Comparison of ENCODE assay signal across 17 cellular contexts in genomic region chr7:219581-220150, GRCh38. TPM values are rescaled to one million over a fixed set of nuclear protein-coding genes. Genes with fewer than 3 reads are reported as not detected.
DNase-seq lines count a peak whose midpoint lies in the region; ATAC-seq and TF ChIP-seq lines count a peak whose summit lies in the region.
"Had no signal": no experiment of that assay in that cellular context is flagged by ENCODE, and none has a peak within 500 bp of the region (broad histone marks: within the 10 kb centered on the region; RNA-seq: fewer than 3 reads in every experiment).

No MANE protein-coding gene starts in this region.

- H3K9me3 Mint-ChIP-seq in H9 = no peaks in the 10 kb centered on the region
- H3K9me3 Mint-ChIP-seq: activated naive CD4-positive, alpha-beta T cell treated with anti-CD3 and anti-CD28 coated beads for 36 hours; T-helper 2 cell treated with Interferon-gamma antibody and Interleukin-4, amounts not matched to agents 5 μg/mL and 100 μg/mL, for 36 hours had no signal

- H3K4me3 ChIP-seq in sigmoid colon = no peak overlapping the region
- H3K4me3 ChIP-seq in lower leg skin (ENCODE audit: low read depth, poor library complexity, severe bottlenecking) = no peak overlapping the region
- H3K4me3 ChIP-seq: GM23248, K562 had no signal

- no peaks in the 10 kb centered on the region; the same call in 1 of the 2 replicates for H3K79me2 ChIP-seq in H9 (ENCODE audit: insufficient read depth, low read length)

- H3T11ph ChIP-seq in H9 (ENCODE audit: low read length) = no peak overlapping the region

- peaks cover 0 to 25% (median 3%) of the 10 kb centered on the region in 4 donors for H3K36me3 ChIP-seq in sigmoid colon

- H2BK20ac ChIP-seq in H9 (ENCODE audit: low read depth, low read length, poor library complexity, severe bottlenecking) = no peak overlapping the region

- no peaks in the 10 kb centered on the region for H3K79me1 ChIP-seq in H9 (ENCODE audit: insufficient read depth, low read depth, low read length, poor library complexity, severe bottlenecking)

- no peak overlapping the region for H3K4ac ChIP-seq in H9 (ENCODE audit: low read depth, low read length)

- H3K27me3 Mint-ChIP-seq in H9 (ENCODE audit: low read depth) = peaks cover 2% of the 10 kb centered on the region; the same call in 1 of the 2 replicates

- TF ChIP-seq POLR2A in sigmoid colon (IDR thresholded peaks at IDR 0.05) (no peak), lower leg skin (IDR thresholded peaks at IDR 0.05) (no peak)

- H3K23me2 ChIP-seq in H9 (ENCODE audit: insufficient read length, low read depth, low read length, poor library complexity, severe bottlenecking) = no peaks in the 10 kb centered on the region

- no peak overlapping the region for H2BK120ac ChIP-seq in H9 (ENCODE audit: low read depth, low read length, poor library complexity, severe bottlenecking)

- H2BK5ac ChIP-seq in H9 (ENCODE audit: insufficient read length, low read length) = no peak overlapping the region

- no peak overlapping the region for H3K9ac ChIP-seq in H9 (ENCODE audit: extremely low read depth, insufficient read length, low read length)
- H3K9ac ChIP-seq: GM23248 had no signal

- H3K14ac ChIP-seq in H9 (ENCODE audit: insufficient read depth, low read length) = peak overlapping the region; percentile 51; the same call in 1 of the 2 replicates

- no peak overlapping the region for H4K8ac ChIP-seq in H9 (replicated peaks; ENCODE audit: insufficient read length, low read depth, low read length)

- ATAC-seq in HG02981 (IDR thresholded peaks at IDR 0.05; ENCODE audit: unreplicated experiment) = no peak

- DNase-seq in H9 = no peak
- DNase-seq in caudate nucleus (lab: John Stamatoyannopoulos, UW) = peak in 44 of 61 donors; percentile 10 to 79 (median 44)
- peak; percentile 86 for DNase-seq in sigmoid colon
- no peak for DNase-seq in lower leg skin (ENCODE audit: low spot score in 2 of 2)
- no peak for DNase-seq in NCI-H524 (lab: John Stamatoyannopoulos, UW)
- no peak for DNase-seq in GOT3 (lab: John Stamatoyannopoulos, UW)
- DNase-seq: activated CD4-positive, alpha-beta T cell treated with anti-CD3 and anti-CD28 coated beads for 1 hour; activated CD8-positive, alpha-beta memory T cell treated with anti-CD3 and anti-CD28 coated beads, Interleukin-2, amount 50 U/mL, for 4 hours; activated naive CD4-positive, alpha-beta T cell treated with anti-CD3 and anti-CD28 coated beads for 36 hours; NCI-H1048; NK-92 treated with Interleukin-12 subunit alpha and Interleukin-12 subunit beta, amount 100 ng/mL, for 24 hours; SHP77 treated with DMSO at 0.1 percent for 48 hours had no signal

- WGBS in H9 (ENCODE audit: extremely low coverage, insufficient read length, low lambda C conversion rate) = no CpG with 5 or more reads among the region's 9 CpGs
- 87 to 89% methylated on average over 9 of the region's 9 CpGs for WGBS in sigmoid colon, 2 donors
- WGBS in lower leg skin, 2 donors = 94% methylated on average over 9 of the region's 9 CpGs

- H4K5ac ChIP-seq in H9 (ENCODE audit: insufficient read length, low read depth, low read length) = no peak overlapping the region

- H4K91ac ChIP-seq in H9 (ENCODE audit: insufficient read length, low read depth, low read length) = no peak overlapping the region

- no peak overlapping the region for H2AK5ac ChIP-seq in H9 (ENCODE audit: insufficient read length, low read length)

- H3K56ac ChIP-seq in H9 (ENCODE audit: insufficient read length, low read depth, low read length) = no peak overlapping the region

- H3K36me3 Mint-ChIP-seq in H9 (ENCODE audit: insufficient read depth in 1 of 3, low read depth in 3 of 3) = peaks cover 5 to 21% (median 12%) of the 10 kb centered on the region in 3 experiments

- H3K4me2 ChIP-seq in H9 (ENCODE audit: insufficient read depth, insufficient read length, low read length) = no peak overlapping the region

- H3K9me3 ChIP-seq in H9 (ENCODE audit: control insufficient read depth, low read depth, low read length) = no peaks in the 10 kb centered on the region
- no peaks in the 10 kb centered on the region for H3K9me3 ChIP-seq in sigmoid colon

- no peak overlapping the region for H3K27ac ChIP-seq in H9 (ENCODE audit: insufficient read length, low read depth, low read length)
- H3K27ac ChIP-seq in caudate nucleus (ENCODE audit: low read depth, low read length) = peak overlapping the region; percentile 62
- peak overlapping the region; percentile 73 for H3K27ac ChIP-seq in layer of hippocampus (ENCODE audit: low read depth, low read length)
- peak overlapping the region; percentile 39 to 75 (median 62) for H3K27ac ChIP-seq in sigmoid colon
- H3K27ac ChIP-seq: GM23248 had no signal

- no peaks in the 10 kb centered on the region; the same call in 1 of the 2 replicates for H3K4me1 ChIP-seq in H9 (ENCODE audit: insufficient read depth, low read length)
- peaks cover 0 to 55% (median 38%) of the 10 kb centered on the region in 4 donors for H3K4me1 ChIP-seq in sigmoid colon

- no peak overlapping the region for H3K4me3 Mint-ChIP-seq in H9
- H3K4me3 Mint-ChIP-seq: activated naive CD4-positive, alpha-beta T cell treated with anti-CD3 and anti-CD28 coated beads for 36 hours; T-helper 2 cell treated with Interferon-gamma antibody and Interleukin-4, amounts not matched to agents 5 μg/mL and 100 μg/mL, for 36 hours had no signal

- TF ChIP-seq CTCF in H9 (conservative IDR thresholded peaks at IDR 0.05) = no peak
- no peak for TF ChIP-seq CTCF in sigmoid colon (IDR thresholded peaks at IDR 0.05)
- no peak for TF ChIP-seq CTCF in lower leg skin (IDR thresholded peaks at IDR 0.05)

- H3K23ac ChIP-seq in H9 (ENCODE audit: insufficient read length, low read depth, low read length) = no peak overlapping the region

- TF ChIP-seq EP300 in sigmoid colon (IDR thresholded peaks at IDR 0.05) = no peak

- no peak overlapping the region for H2BK12ac ChIP-seq in H9 (ENCODE audit: insufficient read length, low read depth, low read length)

- no peak overlapping the region for H2AFZ ChIP-seq in H9 (ENCODE audit: low read length)
- H2AFZ ChIP-seq: GM23248 had no signal

- intact Hi-C loops in sigmoid colon (cut with DNase I) (no loop called here), lower leg skin (cut with DNase I; ENCODE audit: low total_unique reads) (no loop called here)

- no peak overlapping the region for H3K27ac Mint-ChIP-seq in H9
- H3K27ac Mint-ChIP-seq: activated naive CD4-positive, alpha-beta T cell treated with anti-CD3 and anti-CD28 coated beads for 36 hours; T-helper 2 cell treated with Interferon-gamma antibody and Interleukin-4, amounts not matched to agents 5 μg/mL and 100 μg/mL, for 36 hours had no signal

- H3K27me3 ChIP-seq in H9 (ENCODE audit: insufficient read depth, low read length) (no peaks in the 10 kb centered on the region), layer of hippocampus (ENCODE audit: control insufficient read depth, insufficient read depth, low read length) (no peaks in the 10 kb centered on the region), sigmoid colon (no peaks in the 10 kb centered on the region)

- H3K18ac ChIP-seq in H9 (ENCODE audit: insufficient read length, low read depth, low read length) = no peak overlapping the region

- H2BK15ac ChIP-seq in H9 (ENCODE audit: low read depth, low read length) = no peak overlapping the region

- peaks cover 2% of the 10 kb centered on the region for H4K20me1 ChIP-seq in H9 (ENCODE audit: control insufficient read depth, insufficient read depth, insufficient read length)

- H3K4me1 Mint-ChIP-seq in H9 = peaks cover 11 to 13% of the 10 kb centered on the region in 2 experiments

RNA-seq across cellular contexts. Expression of gene FAM20C, which starts 27.3 kb away (rescaled TPM):
- total RNA-seq in H9 (2021) (57.2 and 62.6 TPM in 2 replicates), sigmoid colon (10 to 100 TPM; 18.4 to 51.3 (median 23.3) TPM), lower leg skin (10 to 100 TPM; 17.3 to 20.7 (median 19.8) TPM)
- 10 to 100 TPM in 2 of 3 donors, 1 to 10 TPM in 1; 3.0 to 27.5 (median 10.4) TPM for polyA plus RNA-seq in sigmoid colon
- polyA plus RNA-seq: K562 had no signal

Comparison
In these comparisons a context has a peak if more than half of its experiments do, and no peak if none do; other contexts are left out.
1. DNase-seq: peak in caudate nucleus (44 of 61) and sigmoid colon (single experiment); none in H9 (single experiment), lower leg skin (0 of 2), NCI-H524 (0 of 2) and GOT3 (single experiment).